ENCODE assay signal across 8 cellular contexts in the genomic region with DNA sequence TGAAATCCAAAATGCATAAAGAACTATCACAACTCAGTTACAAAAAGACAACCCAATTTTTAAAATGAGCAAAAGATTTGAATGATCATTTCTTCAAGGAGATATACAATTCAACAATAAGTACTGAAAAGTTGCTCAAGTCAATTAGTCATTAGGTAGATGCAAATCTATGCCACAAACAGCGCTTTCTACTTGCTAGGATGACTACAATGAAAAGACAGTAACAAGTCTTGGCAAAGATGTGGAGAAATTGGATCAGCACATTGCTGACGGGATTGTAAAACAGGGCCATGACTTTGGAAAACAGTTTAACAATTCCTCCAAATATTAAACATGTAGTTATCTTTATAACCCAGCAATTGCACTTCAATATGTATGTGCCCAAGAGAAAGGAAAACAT.
"Had no signal": no experiment of that assay in that cellular context is flagged by ENCODE, and none has a peak within 500 bp of the region (broad histone marks: within the 10 kb centered on the region; RNA-seq: fewer than 3 reads in every experiment).

No MANE protein-coding gene starts in this region.

- H3K4me3 ChIP-seq: GM23248, HAP-1 had no signal

- H3K27ac ChIP-seq: GM23248, HL-60 had no signal

- H3K4me3 Mint-ChIP-seq: HFFc6, IgD-negative memory B cell had no signal

- H3K9ac ChIP-seq: GM23248 had no signal

- FAIRE-seq: HepG2 had no signal

- H3K27ac Mint-ChIP-seq: HFFc6, IgD-negative memory B cell had no signal

- H3K36me3 ChIP-seq: HAP-1 had no signal

- H2AFZ ChIP-seq: GM23248 had no signal

- H3K9me3 Mint-ChIP-seq: HFFc6, IgD-negative memory B cell had no signal

- H3K9me3 ChIP-seq: HAP-1 had no signal

- DNase-seq: GM23248, GOT3, H7, HFFc6 had no signal

- H3K4me1 ChIP-seq: HAP-1 had no signal

- H3K36me3 Mint-ChIP-seq: IgD-negative memory B cell had no signal

- H3K4me1 Mint-ChIP-seq: IgD-negative memory B cell had no signal
